ENCODE assay signal across 20 cellular contexts in the genomic region with DNA sequence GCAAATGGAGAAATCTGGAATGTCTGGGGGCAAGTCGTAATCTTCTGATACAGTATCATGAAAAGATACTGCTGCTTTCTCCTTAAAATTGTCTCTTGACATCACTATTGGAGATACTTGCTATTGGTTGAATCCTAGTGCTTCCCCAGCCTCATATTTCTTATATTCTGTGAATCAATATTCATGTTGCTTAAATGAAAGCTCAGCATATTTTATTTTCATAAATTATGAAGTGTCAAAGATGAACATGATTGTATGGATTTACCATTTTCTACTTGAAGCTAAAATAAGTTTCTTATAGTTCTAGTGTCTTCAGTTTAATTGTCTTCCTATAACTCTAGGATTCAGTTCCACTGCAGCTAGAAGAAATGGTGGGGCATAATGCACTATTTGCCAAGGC. TPM values are rescaled to one million over a fixed set of nuclear protein-coding genes. Genes with fewer than 3 reads are reported as not detected.
DNase-seq lines count a peak whose midpoint lies in the region; ATAC-seq, FAIRE-seq and TF ChIP-seq lines count a peak whose summit lies in the region.
"Had no signal": no experiment of that assay in that cellular context is flagged by ENCODE, and none has a peak within 500 bp of the region (broad histone marks: within the 10 kb centered on the region; RNA-seq: fewer than 3 reads in every experiment).

No MANE protein-coding gene starts in this region.

- no peak overlapping the region for H4K91ac ChIP-seq in IMR-90 (ENCODE audit: insufficient read depth, low read depth, low read length)

- no peak overlapping the region for H4K5ac ChIP-seq in IMR-90 (ENCODE audit: low read depth, low read length)

- POLR2A ChIA-PET in A549 (lab: Yijun Ruan, JAX), result no interaction called here
- POLR2A ChIA-PET in IMR-90 (lab: Charles Lee; ENCODE audit: unreplicated experiment), result no interaction called here
- POLR2A ChIA-PET in K562 (lab: Yijun Ruan, JAX), result no interaction called here

- H3K23ac ChIP-seq in IMR-90 (ENCODE audit: low read depth, low read length), result no peak overlapping the region

- TF ChIP-seq EP300 in A549 (IDR thresholded peaks at IDR 0.05), result no peak
- no peak for TF ChIP-seq EP300 in K562 (IDR thresholded peaks at IDR 0.05; ENCODE audit: low read length)

- ATAC-seq in A549 (no peak), IMR-90 (ENCODE audit: low read depth) (no peak), K562 (no peak)
- ATAC-seq: CD8-positive, alpha-beta T cell had no signal

- H3K4me2 ChIP-seq in A549 (no peak overlapping the region), IMR-90 (ENCODE audit: low read depth, low read length) (no peak overlapping the region), K562 (ENCODE audit: insufficient read depth, low read length) (no peak overlapping the region)
- H3K4me2 ChIP-seq: BLaER1 treated with 17β-estradiol and CSF1 and Interleukin-3, amounts not matched to agents 10 nM and 100 nM had no signal

- TF ChIP-seq RAD21 in A549 (conservative IDR thresholded peaks at IDR 0.05 in 1 of 2, IDR thresholded peaks at IDR 0.05 in 1 of 2) (no peak), IMR-90 (IDR thresholded peaks at IDR 0.05; ENCODE audit: low read length) (no peak), K562 (CRISPR knock-in tag; conservative IDR thresholded peaks at IDR 0.05 in 1 of 2, IDR thresholded peaks at IDR 0.05 in 1 of 2) (no peak)

- H4K20me1 ChIP-seq in IMR-90 (ENCODE audit: insufficient read depth, low read length) (no peaks in the 10 kb centered on the region), K562 (replicated peaks; ENCODE audit: control insufficient read depth, insufficient read depth, low read length) (no peaks in the 10 kb centered on the region)
- H4K20me1 ChIP-seq: BLaER1 treated with 17β-estradiol and CSF1 and Interleukin-3, amounts not matched to agents 10 nM and 100 nM had no signal

- WGBS in A549 (ENCODE audit: missing lambda C conversion rate), result 0% methylated on average over 1 of the region's 1 CpG
- WGBS in IMR-90 (ENCODE audit: extremely low coverage in 2 of 2, insufficient read length in 1 of 2), 2 experiments, result no CpG with 5 or more reads among the region's 1 CpG
- WGBS in K562 (ENCODE audit: insufficient coverage, low coverage, missing lambda C conversion rate), result 0% methylated on average over 1 of the region's 1 CpG

- H3K27me3 ChIP-seq in IMR-90 (ENCODE audit: control insufficient read depth, insufficient read depth, low read length) (no peaks in the 10 kb centered on the region), K562 (ENCODE audit: control insufficient read depth in 2 of 2, insufficient read depth in 2 of 2, low read length in 2 of 2) (no peaks in the 10 kb centered on the region)

- dilution Hi-C loops in IMR-90 (cut with HindIII; ENCODE audit: low sequenced_read_pairs, unreplicated experiment), result no loop called here

- no peak overlapping the region for H3K27ac ChIP-seq in A549
- no peak overlapping the region for H3K27ac ChIP-seq in IMR-90 (ENCODE audit: insufficient read depth, low read length)
- no peak overlapping the region for H3K27ac ChIP-seq in K562 (ENCODE audit: extremely low read depth, low read depth, low read length)
- H3K27ac ChIP-seq: BLaER1 treated with 17β-estradiol and CSF1 and Interleukin-3, amounts not matched to agents 10 nM and 100 nM; C4-2B had no signal

- H3K4me1 ChIP-seq in A549, result no peaks in the 10 kb centered on the region
- H3K4me1 ChIP-seq in IMR-90 (ENCODE audit: control insufficient read depth, insufficient read depth, low read length), result no peaks in the 10 kb centered on the region
- no peaks in the 10 kb centered on the region for H3K4me1 ChIP-seq in K562 (replicated peaks in 1 of 2; ENCODE audit: control insufficient read depth in 2 of 2, insufficient read depth in 2 of 2, low read length in 2 of 2)
- H3K4me1 ChIP-seq: BLaER1 treated with 17β-estradiol and CSF1 and Interleukin-3, amounts not matched to agents 10 nM and 100 nM; Caco-2 had no signal

- H3K9me3 ChIP-seq in A549 (no peaks in the 10 kb centered on the region), IMR-90 (ENCODE audit: control insufficient read depth, insufficient read depth, low read length) (no peaks in the 10 kb centered on the region), K562 (replicated peaks; ENCODE audit: control insufficient read depth, insufficient read depth, low read depth, low read length) (no peaks in the 10 kb centered on the region)
- H3K9me3 ChIP-seq: BLaER1 treated with 17β-estradiol and CSF1 and Interleukin-3, amounts not matched to agents 10 nM and 100 nM; Caco-2 had no signal

- no peak overlapping the region for H3K4ac ChIP-seq in IMR-90 (ENCODE audit: low read depth, low read length)

- no peak overlapping the region for H4K8ac ChIP-seq in IMR-90 (ENCODE audit: low read depth in 2 of 2, low read length in 2 of 2)

- no peaks in the 10 kb centered on the region for H3K36me3 ChIP-seq in IMR-90 (ENCODE audit: control insufficient read depth, insufficient read depth, low read length)
- no peaks in the 10 kb centered on the region for H3K36me3 ChIP-seq in K562 (ENCODE audit: control insufficient read depth, insufficient read depth, low read length)
- H3K36me3 ChIP-seq: BLaER1 treated with 17β-estradiol and CSF1 and Interleukin-3, amounts not matched to agents 10 nM and 100 nM had no signal

- no peak overlapping the region for H3K9ac ChIP-seq in IMR-90 (ENCODE audit: low read depth, low read length)
- H3K9ac ChIP-seq in K562 (ENCODE audit: insufficient read depth in 1 of 2, low read depth in 2 of 2, low read length in 2 of 2), result no peak overlapping the region
- H3K9ac ChIP-seq: BLaER1 treated with 17β-estradiol and CSF1 and Interleukin-3, amounts not matched to agents 10 nM and 100 nM had no signal

- H3K79me1 ChIP-seq in IMR-90 (ENCODE audit: low read depth in 1 of 2, low read length in 2 of 2), result no peaks in the 10 kb centered on the region

- no peak overlapping the region for H2BK5ac ChIP-seq in IMR-90 (ENCODE audit: low read depth, low read length, poor library complexity, severe bottlenecking)

- no peak overlapping the region for H3K18ac ChIP-seq in IMR-90 (ENCODE audit: low read depth, low read length)

- no peak for FAIRE-seq in A549 (lab: Jason Lieb, UNC)
- FAIRE-seq in K562 (lab: Jason Lieb, UNC), result no peak
- FAIRE-seq: A204.1, D721Med, G401.6, GM12891, GM19239 had no signal

- no peaks in the 10 kb centered on the region for H3K9me1 ChIP-seq in IMR-90 (ENCODE audit: insufficient read depth, low read length)
- H3K9me1 ChIP-seq in K562 (ENCODE audit: control insufficient read depth, insufficient read depth, low read length), result no peaks in the 10 kb centered on the region

- H2BK20ac ChIP-seq in IMR-90 (ENCODE audit: low read depth, low read length), result no peak overlapping the region

- CTCF ChIA-PET in A549 (lab: Yijun Ruan, JAX) (no interaction called here), IMR-90 (lab: Yijun Ruan, JAX) (no interaction called here), K562 (lab: Yijun Ruan, JAX; ENCODE audit: low intra/inter-chr PET ratio) (no interaction called here)

- BruUV-seq in IMR-90 (replicated peaks; lab: Mats Ljungman, UMichigan) (no TSS peak), K562 (replicated peaks; lab: Mats Ljungman, UMichigan) (no TSS peak)

- H2BK15ac ChIP-seq in IMR-90 (ENCODE audit: low read depth, low read length), result no peak overlapping the region

- no peaks in the 10 kb centered on the region for H3K79me2 ChIP-seq in K562 (ENCODE audit: control insufficient read depth, insufficient read depth, low read length)

- no peak overlapping the region for H2AFZ ChIP-seq in IMR-90 (replicated peaks; ENCODE audit: low read length, poor library complexity)
- H2AFZ ChIP-seq in K562 (ENCODE audit: low read depth, low read length), result no peak overlapping the region

- H2BK120ac ChIP-seq in IMR-90 (ENCODE audit: low read depth, low read length), result no peak overlapping the region

- no peak overlapping the region for H3K14ac ChIP-seq in IMR-90 (replicated peaks; ENCODE audit: low read depth, low read length)

- no peak overlapping the region for H2AK9ac ChIP-seq in IMR-90 (replicated peaks; ENCODE audit: low read depth, low read length, poor library complexity)

- H2AK5ac ChIP-seq in IMR-90 (ENCODE audit: low read depth, low read length), result no peak overlapping the region

- TF ChIP-seq POLR2A in A549 (IDR thresholded peaks at IDR 0.05; ENCODE audit: low read length) (no peak), IMR-90 (IDR thresholded peaks at IDR 0.05; ENCODE audit: low read depth, low read length) (no peak), K562 (conservative IDR thresholded peaks at IDR 0.05) (no peak)

- DNase-seq in A549 (ENCODE audit: low read depth in 1 of 2, low spot score in 1 of 2) (no peak), IMR-90 (no peak), K562 (ENCODE audit: extremely low read depth in 1 of 4, low spot score in 3 of 4) (no peak), NCI-H187 (lab: John Stamatoyannopoulos, UW) (no peak)
- no peak for DNase-seq in activated CD4-positive, alpha-beta T cell treated with anti-CD3 and anti-CD28 coated beads, Interleukin-2, amount 50 U/mL, for 48 hours
- DNase-seq: 8988T; AML-193; Caco-2; Calu3; CD4-positive, alpha-beta T cell; CD8-positive, alpha-beta T cell; DMS79 treated with DMSO at 0.1 percent for 48 hours; GF-D8 had no signal

- intact Hi-C loops in IMR-90 (cut with micrococcal nuclease), result no loop called here
- intact Hi-C loops in K562 (cut with micrococcal nuclease), result no loop called here

- no peak overlapping the region for H3K56ac ChIP-seq in IMR-90 (ENCODE audit: extremely low read depth, insufficient read depth, low read length)

- TF ChIP-seq CTCF in A549 (IDR thresholded peaks at IDR 0.05), result no peak
- no peak for TF ChIP-seq CTCF in IMR-90 (conservative IDR thresholded peaks at IDR 0.05; ENCODE audit: low read depth, low read length)
- TF ChIP-seq CTCF in K562 (IDR thresholded peaks at IDR 0.05 in 2 of 3, conservative IDR thresholded peaks at IDR 0.05 in 1 of 3; ENCODE audit: insufficient read depth in 2 of 3, low read depth in 1 of 3, low read length in 3 of 3), result no peak

- in situ Hi-C loops in IMR-90 (cut with MboI; ENCODE audit: low sequenced_read_pairs) (no loop called here), K562 (cut with MboI) (no loop called here)

- H3K4me3 ChIP-seq in A549 (no peak overlapping the region), IMR-90 (ENCODE audit: insufficient read depth, low read depth, low read length) (no peak overlapping the region), K562 (no peak overlapping the region)
- H3K4me3 ChIP-seq: BLaER1 treated with 17β-estradiol and CSF1 and Interleukin-3, amounts not matched to agents 10 nM and 100 nM had no signal

RNA-seq across cellular contexts. Expression of a gene that starts 29.6 kb away (rescaled TPM):
- not detected in 2 replicates for polyA plus RNA-seq in A549 (2011; rRNA removed)
- polyA plus RNA-seq in A549 (2012; cell fraction: cytosol; rRNA removed), result not detected in 2 replicates
- polyA plus RNA-seq in A549 (2012; cell fraction: nucleus; rRNA removed), result not detected in 2 replicates
- not detected in 3 replicates for polyA plus RNA-seq in A549 (2017; fragmentation: RNase III; extraction: RNeasy Plus Mini Kit Qiagen cat#74134 plus additional on column Dnase treatment)
- not detected in 2 replicates for polyA minus RNA-seq in A549 (2011; rRNA and poly(A)+ RNA removed)
- 1.1 TPM in 2 replicates for total RNA-seq in IMR-90 (2012; rRNA removed)
- polyA plus RNA-seq in IMR-90 (2012; rRNA removed), result 0.32 and 0.49 TPM in 2 replicates
- 0.06 and 0.18 TPM in 2 replicates for polyA plus RNA-seq in IMR-90 (2012; cell fraction: cytosol; rRNA removed)
- 0.15 and 0.49 TPM in 2 replicates for polyA plus RNA-seq in IMR-90 (2012; cell fraction: nucleus; rRNA removed; ENCODE audit: low replicate concordance)
- not detected in 2 replicates for total RNA-seq in K562 (2011; cell fraction: chromatin; rRNA removed; ENCODE audit: low replicate concordance)
- total RNA-seq in K562 (2011; cell fraction: nucleolus; rRNA removed), result not detected in 2 replicates
- not detected in 2 replicates for total RNA-seq in K562 (2011; cell fraction: nucleoplasm; rRNA removed)
- under 0.01 and 0.08 TPM in 2 replicates for total RNA-seq in K562 (2014; rRNA removed)
- total RNA-seq in K562 (2014; rRNA removed; fragmentation: Illumina TruSeq; extraction: Trizol), result 0.25 and 0.41 TPM in 2 replicates
- 0.25 and 0.26 TPM in 2 replicates for total RNA-seq in K562 (2015; rRNA removed; fragmentation: Illumina TruSeq; extraction: Trizol)
- total RNA-seq in K562 (2021), result 0.24 and 0.63 TPM in 2 replicates
- 0.13 and 0.26 TPM in 2 replicates for polyA plus RNA-seq in K562 (2011; rRNA removed)
- polyA plus RNA-seq in K562 (2011; cell fraction: cytosol; rRNA removed), result 0.21 TPM in 1 of 2 replicates, not detected in the other
- polyA plus RNA-seq in K562 (2011; cell fraction: nucleus; rRNA removed), result 0.04 and 0.18 TPM in 2 replicates
- polyA plus RNA-seq in K562 (2012), result 0.23 and 0.97 TPM in 2 replicates
- polyA plus RNA-seq in K562 (2014; fragmentation: Illumina TruSeq; extraction: Trizol), result 0.16 and 0.29 TPM in 2 replicates
- under 1 TPM; 0.01 to 0.24 TPM for polyA plus RNA-seq in K562 (2014; fragmentation: Nextera tagmentation; extraction: Ambion mirVana)
- polyA plus RNA-seq in K562 (2014; rRNA removed), result 0.03 and 0.05 TPM in 2 replicates
- 0.28 and 0.48 TPM in 2 replicates for polyA minus RNA-seq in K562 (2011; rRNA and poly(A)+ RNA removed)
- 4.2 and 5.1 TPM in 2 replicates for polyA minus RNA-seq in K562 (2011; cell fraction: cytosol; rRNA and poly(A)+ RNA removed)
- 0.22 and 0.40 TPM in 2 replicates for polyA minus RNA-seq in K562 (2011; cell fraction: nucleus; rRNA and poly(A)+ RNA removed)
